29 cellular contexts compared by ENCODE assay signal in genomic region chr7:40682696-40683095, GRCh38.
"Had no signal": no experiment of that assay in that cellular context is flagged by ENCODE, and none has a peak within 500 bp of the region (broad histone marks: within the 10 kb centered on the region; RNA-seq: fewer than 3 reads in every experiment).

No MANE protein-coding gene starts in this region.

- H3K4me3 Mint-ChIP-seq: activated CD4-positive, alpha-beta memory T cell treated with anti-CD3 and anti-CD28 coated beads, Interleukin-2, amount 10 ng/mL, durations not matched to agents 7 days and 5 days; activated CD4-positive, alpha-beta T cell treated with anti-CD3 and anti-CD28 coated beads, Interleukin-2, amount 10 ng/mL, durations not matched to agents 24 days and 14 days; activated T-cell treated with anti-CD3 and anti-CD28 coated beads, Interleukin-2, amount 50 U/mL, for 24 hours; central memory CD8-positive, alpha-beta T cell; natural killer cell treated with Interleukin-12 subunit alpha and Interleukin-12 subunit beta and Interleukin-15 and Interleukin-18, amount 100 ng/mL, for 72 hours had no signal

- DNase-seq: activated CD4-positive, alpha-beta memory T cell treated with anti-CD3 and anti-CD28 coated beads, Interleukin-2, amount 10 ng/mL, durations not matched to agents 7 days and 5 days; activated CD4-positive, alpha-beta T cell treated with anti-CD3 and anti-CD28 coated beads, Interleukin-2, amount 10 ng/mL, durations not matched to agents 24 days and 14 days; activated CD4-positive, CD25-positive, alpha-beta regulatory T cell treated with anti-CD3 and anti-CD28 coated beads, Interleukin-2, amount 50 U/mL, for 72 hours; activated CD8-positive, alpha-beta memory T cell treated with anti-CD3 and anti-CD28 coated beads, Interleukin-2, amount 50 U/mL, for 48 hours; activated gamma-delta T cell treated with Interleukin-2 at 50 U/mL for 16 hours; activated naive CD4-positive, alpha-beta T cell treated with anti-CD3 and anti-CD28 coated beads, Interleukin-2, amount 50 U/mL, for 16 hours; activated T-cell treated with anti-CD3 and anti-CD28 coated beads, Interleukin-2, amount 50 U/mL, for 24 hours; amygdala; dorsolateral prefrontal cortex; effector memory CD4-positive, alpha-beta T cell; erythroblast; gastrocnemius medialis; islet precursor cell; left ventricle myocardium inferior; mesendoderm; mucosa of descending colon; ovary; right lobe of liver; stimulated activated CD4-positive, alpha-beta T cell treated with anti-CD3 and anti-CD28 coated beads, Interleukin-2, amount 100 ng/mL, for 48 hours; stimulated activated naive CD4-positive, alpha-beta T cell treated with Interleukin-2 at 50 U/mL for 16 hours; T-helper 1 cell; testis; upper lobe of left lung had no signal

- H3K27me3 ChIP-seq: dorsolateral prefrontal cortex, gastrocnemius medialis, hepatocyte, ovary, right lobe of liver, testis, upper lobe of left lung, vagina had no signal

- H3K79me2 ChIP-seq: hepatocyte had no signal

- H3K4me1 ChIP-seq: gastrocnemius medialis, left ventricle myocardium inferior, right lobe of liver, testis, upper lobe of left lung, vagina had no signal

- H2AFZ ChIP-seq: hepatocyte had no signal

- H3K4me3 ChIP-seq: dorsolateral prefrontal cortex, gastrocnemius medialis, hepatocyte, left ventricle myocardium inferior, lung, mucosa of descending colon, ovary, right lobe of liver, testis, upper lobe of left lung, vagina had no signal

- ATAC-seq: gastrocnemius medialis; mucosa of descending colon; natural killer cell treated with Interleukin-12 subunit alpha and Interleukin-12 subunit beta and Interleukin-15 and Interleukin-18, amount 100 ng/mL, for 72 hours; right lobe of liver had no signal

- H3K27ac ChIP-seq: dorsolateral prefrontal cortex, gastrocnemius medialis, hepatocyte, left ventricle myocardium inferior, ovary, right lobe of liver, testis, upper lobe of left lung, vagina had no signal

- H3K9me3 Mint-ChIP-seq: activated CD4-positive, alpha-beta memory T cell treated with anti-CD3 and anti-CD28 coated beads, Interleukin-2, amount 10 ng/mL, durations not matched to agents 7 days and 5 days; activated CD4-positive, alpha-beta T cell treated with anti-CD3 and anti-CD28 coated beads, Interleukin-2, amount 10 ng/mL, durations not matched to agents 24 days and 14 days; activated T-cell treated with anti-CD3 and anti-CD28 coated beads, Interleukin-2, amount 50 U/mL, for 24 hours had no signal

- H3K4me2 ChIP-seq: hepatocyte had no signal

- H3K9me3 ChIP-seq: gastrocnemius medialis, mucosa of descending colon, ovary, right lobe of liver, testis, upper lobe of left lung, vagina had no signal

- H3K36me3 Mint-ChIP-seq: natural killer cell treated with Interleukin-12 subunit alpha and Interleukin-12 subunit beta and Interleukin-15 and Interleukin-18, amount 100 ng/mL, for 72 hours had no signal

- H3K27ac Mint-ChIP-seq: activated CD4-positive, alpha-beta memory T cell treated with anti-CD3 and anti-CD28 coated beads, Interleukin-2, amount 10 ng/mL, durations not matched to agents 7 days and 5 days; activated CD4-positive, alpha-beta T cell treated with anti-CD3 and anti-CD28 coated beads, Interleukin-2, amount 10 ng/mL, durations not matched to agents 24 days and 14 days; activated T-cell treated with anti-CD3 and anti-CD28 coated beads, Interleukin-2, amount 50 U/mL, for 24 hours; natural killer cell treated with Interleukin-12 subunit alpha and Interleukin-12 subunit beta and Interleukin-15 and Interleukin-18, amount 100 ng/mL, for 72 hours; progenitor cell of endocrine pancreas had no signal

- H3K36me3 ChIP-seq: gastrocnemius medialis, left ventricle myocardium inferior, ovary, right lobe of liver, upper lobe of left lung, vagina had no signal

- H3K4me1 Mint-ChIP-seq: activated CD4-positive, alpha-beta memory T cell treated with anti-CD3 and anti-CD28 coated beads, Interleukin-2, amount 10 ng/mL, durations not matched to agents 7 days and 5 days; activated CD4-positive, alpha-beta T cell treated with anti-CD3 and anti-CD28 coated beads, Interleukin-2, amount 10 ng/mL, durations not matched to agents 24 days and 14 days; central memory CD8-positive, alpha-beta T cell had no signal

- H3K27me3 Mint-ChIP-seq: activated CD4-positive, alpha-beta memory T cell treated with anti-CD3 and anti-CD28 coated beads, Interleukin-2, amount 10 ng/mL, durations not matched to agents 7 days and 5 days; activated CD4-positive, alpha-beta T cell treated with anti-CD3 and anti-CD28 coated beads, Interleukin-2, amount 10 ng/mL, durations not matched to agents 24 days and 14 days; activated T-cell treated with anti-CD3 and anti-CD28 coated beads, Interleukin-2, amount 50 U/mL, for 24 hours; central memory CD8-positive, alpha-beta T cell; natural killer cell treated with Interleukin-12 subunit alpha and Interleukin-12 subunit beta and Interleukin-15 and Interleukin-18, amount 100 ng/mL, for 72 hours; progenitor cell of endocrine pancreas had no signal
